In the genomic region with DNA sequence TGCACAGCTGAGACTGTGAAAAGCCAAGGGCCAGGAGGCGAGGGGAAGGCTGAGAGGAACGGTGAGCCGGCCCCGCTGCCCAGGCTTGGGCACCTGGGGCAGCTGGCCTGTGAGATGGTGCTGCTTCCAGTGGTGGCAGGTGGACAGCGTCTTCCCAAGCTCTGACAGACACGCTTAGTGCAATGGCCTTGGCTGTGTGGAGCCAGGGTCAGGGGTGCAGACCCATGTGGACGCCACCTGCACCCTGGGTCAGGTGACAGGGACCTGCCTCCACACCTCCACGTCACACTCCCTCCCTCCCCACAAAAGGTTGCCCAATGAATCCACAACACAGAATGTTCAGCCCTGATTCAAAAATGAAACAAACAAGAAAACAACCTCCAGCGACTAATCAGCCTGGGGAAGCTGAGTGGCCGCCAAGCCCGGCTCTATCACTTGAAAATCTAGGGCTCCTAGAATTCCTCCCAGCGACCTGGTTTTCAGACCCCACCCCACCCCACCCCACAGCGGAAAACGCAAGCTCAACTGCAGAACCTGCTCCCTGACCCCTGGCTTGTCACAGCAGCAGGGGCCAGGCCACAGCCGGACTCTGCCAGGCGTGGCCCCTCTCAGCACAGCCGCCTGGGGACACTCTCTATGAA, we compare ENCODE assay signal across 23 cellular contexts. TPM values are rescaled to one million over a fixed set of nuclear protein-coding genes. Genes with fewer than 3 reads are reported as not detected.
A peak's percentile ranks its signal among the peaks of the same experiment; 100 is the strongest.
DNase-seq lines count a peak whose midpoint lies in the region; ATAC-seq and TF ChIP-seq lines count a peak whose summit lies in the region.
"Had no signal": no experiment of that assay in that cellular context is flagged by ENCODE, and none has a peak within 500 bp of the region (broad histone marks: within the 10 kb centered on the region; RNA-seq: fewer than 3 reads in every experiment).

No MANE protein-coding gene starts in this region.

- WGBS in neuronal stem cell (ENCODE audit: extremely low coverage in 2 of 2, insufficient read length in 2 of 2, insufficient replicate concordance in 1 of 2), 2 donors = no CpG with 5 or more reads among the region's 17 CpGs

- intact Hi-C loops in Right ventricle myocardium inferior (cut with DNase I) = no loop called here
- intact Hi-C loops in left ventricle myocardium inferior (cut with micrococcal nuclease) = no loop called here

- H3K27ac ChIP-seq in right atrium auricular region = no peak overlapping the region
- H3K27ac ChIP-seq in left ventricle myocardium inferior (replicated peaks) = peak overlapping the region; percentile 3
- H3K27ac ChIP-seq in neuronal stem cell (replicated peaks; ENCODE audit: low read length) = no peak overlapping the region

- peak overlapping the region; percentile 16 for H3K18ac ChIP-seq in neuronal stem cell (ENCODE audit: low read length)

- H3K4me1 ChIP-seq in right atrium auricular region = peaks cover 0 to 35% of the 10 kb centered on the region in 2 donors
- peaks cover 47% of the 10 kb centered on the region for H3K4me1 ChIP-seq in left ventricle myocardium inferior
- H3K4me1 ChIP-seq in neuronal stem cell (ENCODE audit: control insufficient read depth in 2 of 2, insufficient read depth in 1 of 2, low read depth in 1 of 2, low read length in 2 of 2) = no peaks in the 10 kb centered on the region

- no peak overlapping the region for H2AFZ ChIP-seq in neuronal stem cell (ENCODE audit: low read length)

- TF ChIP-seq CTCF in right atrium auricular region (IDR thresholded peaks at IDR 0.05) (no peak), left ventricle myocardium inferior (IDR thresholded peaks at IDR 0.05; ENCODE audit: borderline replicate concordance) (no peak)

- no peak overlapping the region for H2BK15ac ChIP-seq in neuronal stem cell (ENCODE audit: low read length)

- H2BK5ac ChIP-seq in neuronal stem cell (ENCODE audit: low read length) = no peak overlapping the region

- H3K27me3 ChIP-seq in right atrium auricular region (no peaks in the 10 kb centered on the region), left ventricle myocardium inferior (ENCODE audit: low read depth) (no peaks in the 10 kb centered on the region), neuronal stem cell (ENCODE audit: control insufficient read depth in 3 of 3, insufficient read depth in 3 of 3, low read depth in 1 of 3, low read length in 3 of 3) (peaks cover 0 to 55% (median 0%) of the 10 kb centered on the region in 3 experiments)
- H3K27me3 ChIP-seq: transverse colon had no signal

- H3K9me3 ChIP-seq in right atrium auricular region (no peaks in the 10 kb centered on the region), left ventricle myocardium inferior (replicated peaks) (no peaks in the 10 kb centered on the region), neuronal stem cell (replicated peaks in 1 of 2; ENCODE audit: control insufficient read depth in 2 of 2, insufficient read depth in 1 of 2, low read depth in 1 of 2, low read length in 2 of 2) (no peaks in the 10 kb centered on the region)
- H3K9me3 ChIP-seq: transverse colon had no signal

- H3K4me2 ChIP-seq in neuronal stem cell (ENCODE audit: insufficient read depth, low read length, poor library complexity, severe bottlenecking) = no peak overlapping the region

- no peaks in the 10 kb centered on the region for H3K79me1 ChIP-seq in neuronal stem cell (ENCODE audit: low read depth, low read length)

- no peak overlapping the region for H3K4me3 ChIP-seq in right atrium auricular region
- H3K4me3 ChIP-seq in left ventricle myocardium inferior = peak overlapping the region; percentile 11
- no peak overlapping the region for H3K4me3 ChIP-seq in neuronal stem cell (ENCODE audit: low read length in 2 of 2)
- H3K4me3 ChIP-seq: transverse colon had no signal

- no peak overlapping the region for H2BK12ac ChIP-seq in neuronal stem cell (ENCODE audit: low read length)

- no peak overlapping the region for H2AK5ac ChIP-seq in neuronal stem cell (ENCODE audit: low read depth, low read length)

- peak overlapping the region; percentile 44 for H3K23ac ChIP-seq in neuronal stem cell (ENCODE audit: low read depth, low read length, poor library complexity)

- H4K91ac ChIP-seq in neuronal stem cell (ENCODE audit: low read depth, low read length, poor library complexity) = no peak overlapping the region

- H3K4ac ChIP-seq in neuronal stem cell (ENCODE audit: low read length) = no peak overlapping the region

- H3K36me3 ChIP-seq in right atrium auricular region = no peaks in the 10 kb centered on the region
- no peaks in the 10 kb centered on the region for H3K36me3 ChIP-seq in left ventricle myocardium inferior
- no peaks in the 10 kb centered on the region for H3K36me3 ChIP-seq in neuronal stem cell (replicated peaks in 1 of 2; ENCODE audit: control insufficient read depth in 2 of 2, insufficient read depth in 2 of 2, low read length in 2 of 2)
- H3K36me3 ChIP-seq: transverse colon had no signal

- no peak overlapping the region for H3K9ac ChIP-seq in neuronal stem cell (ENCODE audit: low read depth, low read length, poor library complexity)

- no peak overlapping the region for H2BK120ac ChIP-seq in neuronal stem cell (ENCODE audit: low read depth, low read length)

- DNase-seq in Right ventricle myocardium inferior (ENCODE audit: missing footprints) (peak; percentile 59), right atrium auricular region (ENCODE audit: low spot score) (no peak), left ventricle myocardium inferior (no peak), neuronal stem cell (ENCODE audit: low spot score) (no peak), kidney glomerular epithelial cell (lab: John Stamatoyannopoulos, UW) (no peak), hepatic stellate cell (ENCODE audit: low spot score) (no peak)
- DNase-seq: activated CD4-positive, alpha-beta T cell treated with anti-CD3 and anti-CD28 coated beads for 4 hours; activated CD8-positive, alpha-beta memory T cell treated with anti-CD3 and anti-CD28 coated beads for 24 hours; activated gamma-delta T cell; activated T-cell treated with anti-CD3 and anti-CD28 coated beads, Interleukin-2, amount 50 U/mL, for 1 hour; AML-193; CD8-positive, alpha-beta T cell; DMS153; endodermal cell; Karpas-422; naive thymus-derived CD8-positive, alpha-beta T cell; NCI-H1436 treated with DMSO at 0.1 percent for 48 hours; NCI-H2171 treated with DMSO at 0.1 percent for 48 hours; NCI-H524; PC-3; transverse colon had no signal

- no peak overlapping the region for H4K8ac ChIP-seq in neuronal stem cell (ENCODE audit: low read depth, low read length)

- no peak overlapping the region for H3K14ac ChIP-seq in neuronal stem cell (ENCODE audit: low read length)

- ATAC-seq in Right ventricle myocardium inferior (no peak), GM18858 (IDR thresholded peaks at IDR 0.05; ENCODE audit: unreplicated experiment) (no peak), HG03565 (IDR thresholded peaks at IDR 0.05; ENCODE audit: unreplicated experiment) (no peak)
- ATAC-seq: CD8-positive, alpha-beta T cell; naive thymus-derived CD8-positive, alpha-beta T cell; PC-3 had no signal

RNA-seq across cellular contexts. Expression of a gene that starts 54.3 kb away (rescaled TPM):
- total RNA-seq in Right ventricle myocardium inferior = 122 TPM
- total RNA-seq in right atrium auricular region = 100 to 1,000 TPM; 133 to 177 TPM
- total RNA-seq in left ventricle myocardium inferior = 130 TPM
- polyA plus RNA-seq in neuronal stem cell (2013, experiment 1 of 2) = 23.4 TPM
- polyA plus RNA-seq in neuronal stem cell (2013, experiment 2 of 2) = 21.8 TPM
